21 cellular contexts compared by ENCODE assay signal in the genomic region with DNA sequence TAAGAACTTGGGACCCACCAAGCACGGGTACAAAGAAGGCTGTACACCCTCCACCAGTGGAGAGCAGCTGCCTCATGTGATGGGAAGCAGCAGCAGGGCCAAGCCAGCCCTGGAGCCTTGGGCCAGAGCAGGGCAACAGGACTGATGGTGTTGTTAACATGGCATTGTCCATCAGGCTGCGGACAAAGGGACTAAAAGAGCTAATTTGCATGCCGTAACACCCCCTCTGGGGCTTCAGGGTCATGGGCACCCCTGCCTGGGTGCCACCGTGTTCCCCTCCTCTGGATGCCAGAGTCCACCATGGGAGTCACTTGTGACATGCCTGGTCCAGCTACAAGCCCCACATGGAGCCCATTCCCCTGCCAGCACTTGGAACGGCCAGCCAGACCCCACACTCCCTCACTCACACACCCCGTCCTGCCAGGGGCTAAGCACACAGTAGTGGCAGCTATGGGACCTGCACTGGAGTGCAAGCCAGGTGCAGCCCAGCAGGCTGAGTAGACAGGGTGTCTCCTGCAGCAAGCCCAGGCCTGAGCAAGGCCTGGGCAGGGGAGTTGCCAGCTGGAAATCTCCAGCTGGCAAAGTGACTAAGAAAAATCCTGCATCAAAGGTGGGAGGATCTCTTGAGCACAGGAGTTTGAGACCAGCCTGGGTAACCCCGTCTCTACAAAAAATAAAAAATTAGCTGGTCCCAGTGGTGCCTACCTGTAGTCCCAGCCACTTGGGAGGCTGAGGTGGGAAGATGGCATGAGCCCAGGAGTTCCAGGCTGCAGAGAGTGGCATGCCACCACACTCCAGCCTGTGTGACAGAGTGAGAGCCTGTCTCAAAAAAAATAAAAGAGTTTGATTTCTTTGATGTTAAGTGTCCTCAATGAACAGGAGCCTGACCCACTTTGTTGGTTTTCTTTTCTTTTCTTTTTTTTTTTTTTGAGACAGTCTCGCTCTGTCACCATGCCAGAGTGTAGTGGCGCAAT. TPM values are rescaled to one million over a fixed set of nuclear protein-coding genes. Genes with fewer than 3 reads are reported as not detected.
DNase-seq lines count a peak whose midpoint lies in the region; FAIRE-seq and TF ChIP-seq lines count a peak whose summit lies in the region.
"Had no signal": no experiment of that assay in that cellular context is flagged by ENCODE, and none has a peak within 500 bp of the region (broad histone marks: within the 10 kb centered on the region; RNA-seq: fewer than 3 reads in every experiment).

No MANE protein-coding gene starts in this region.

- H3K9ac ChIP-seq in keratinocyte (ENCODE audit: control insufficient read depth, extremely low read depth, insufficient read depth, low read length): no peak overlapping the region
- H3K9ac ChIP-seq: SK-N-SH had no signal

- no peaks in the 10 kb centered on the region for H4K20me1 ChIP-seq in keratinocyte (ENCODE audit: control insufficient read depth, extremely low read depth, insufficient read depth, low read length)

- CTCF ChIA-PET in RWPE1 (lab: Yijun Ruan, JAX): interaction anchor here (1.2 kb wide), 1 partner anchor 12 kb away, joined by 3 read pairs; no protein-coding TSS in a partner anchor

- POLR2A ChIA-PET in RWPE1 (lab: Yijun Ruan, JAX; ENCODE audit: low non-redundant PET): interaction anchor here (0.5 kb wide), 1 partner anchor 35 kb away, joined by 3 read pairs; no protein-coding TSS in a partner anchor

- H2AFZ ChIP-seq in keratinocyte (ENCODE audit: control insufficient read depth, low read length): no peak overlapping the region

- no peaks in the 10 kb centered on the region for H3K9me1 ChIP-seq in keratinocyte (ENCODE audit: control insufficient read depth, extremely low read depth, insufficient read depth, low read length)

- dilution Hi-C loops in keratinocyte (cut with MboI; ENCODE audit: extremely low pct_ligation_motif_present, low sequenced_read_pairs): no loop called here

- H3K4me1 ChIP-seq in keratinocyte (ENCODE audit: control insufficient read depth, extremely low read depth, insufficient read depth, low read length) (peaks cover 5% of the 10 kb centered on the region), ascending aorta (no peaks in the 10 kb centered on the region)

- peak; percentile 5 for FAIRE-seq in keratinocyte (lab: Jason Lieb, UNC)
- FAIRE-seq: GM12892 had no signal

- H3K27ac ChIP-seq in RWPE1: peak overlapping the region; percentile 77
- H3K27ac ChIP-seq in keratinocyte (ENCODE audit: control insufficient read depth, insufficient read depth, low read length): no peak overlapping the region
- no peak overlapping the region for H3K27ac ChIP-seq in ascending aorta

- H3K27me3 ChIP-seq in keratinocyte (ENCODE audit: control insufficient read depth, extremely low read depth, insufficient read depth, low read length) (no peaks in the 10 kb centered on the region), ascending aorta (no peaks in the 10 kb centered on the region)

- H3K9me3 ChIP-seq in keratinocyte (ENCODE audit: control insufficient read depth, low read depth, low read length) (no peaks in the 10 kb centered on the region), ascending aorta (no peaks in the 10 kb centered on the region)
- H3K9me3 ChIP-seq: SK-N-SH had no signal

- H3K36me3 ChIP-seq in keratinocyte (ENCODE audit: control insufficient read depth in 2 of 2, extremely low read depth in 1 of 2, insufficient read depth in 2 of 2, low read length in 2 of 2) (peaks cover 2 to 11% of the 10 kb centered on the region in 2 experiments), ascending aorta (peaks cover 30 to 38% of the 10 kb centered on the region in 2 donors)

- no peak for TF ChIP-seq CTCF in RWPE1 (conservative IDR thresholded peaks at IDR 0.05; ENCODE audit: low read depth)
- TF ChIP-seq CTCF in keratinocyte (optimal IDR thresholded peaks at IDR 0.05 in 1 of 3, IDR thresholded peaks at IDR 0.05 in 1 of 3, conservative IDR thresholded peaks at IDR 0.05 in 1 of 3; ENCODE audit: extremely low read depth in 1 of 3, insufficient read depth in 2 of 3, low read length in 3 of 3): peak in 2 of 3 experiments; percentile 10 to 35
- no peak for TF ChIP-seq CTCF in ascending aorta (IDR thresholded peaks at IDR 0.05)
- TF ChIP-seq CTCF in foreskin fibroblast (IDR thresholded peaks at IDR 0.05; ENCODE audit: low read depth, low read length): no peak

- no peak overlapping the region for H3K4me2 ChIP-seq in keratinocyte (ENCODE audit: control insufficient read depth, extremely low read depth, insufficient read depth, low read depth, low read length)
- H3K4me2 ChIP-seq: SK-N-SH had no signal

- H3K79me2 ChIP-seq in keratinocyte (ENCODE audit: control insufficient read depth, insufficient read depth, low read length): no peaks in the 10 kb centered on the region

- DNase-seq in DMS 273 (lab: John Stamatoyannopoulos, UW; ENCODE audit: unreplicated experiment) (peak; percentile 92), HPDE6-E6E7 (ENCODE audit: extremely low spot score) (peak; percentile 10), RWPE1 (ENCODE audit: low spot score) (peak; percentile 18), keratinocyte (ENCODE audit: low read depth, low spot score) (no peak), NCI-H2227 treated with DMSO at 0.1 percent for 48 hours (lab: John Stamatoyannopoulos, UW) (no peak), ascending aorta (ENCODE audit: low spot score in 2 of 2) (no peak), foreskin fibroblast (no peak), iPS-NIHi11 (ENCODE audit: low spot score) (no peak)
- DNase-seq: activated CD4-positive, alpha-beta T cell treated with anti-CD3 and anti-CD28 coated beads for 1 hour; activated gamma-delta T cell treated with Interleukin-2 at 50 U/mL for 16 hours; amygdala; Calu3; cerebellar nuclear complex; effector memory CD4-positive, alpha-beta T cell; GDM1; NCI-H187; NCI-H526 treated with DMSO at 0.1 percent for 48 hours; SK-N-SH; substantia nigra; T1000 had no signal

- H3K4me3 ChIP-seq in keratinocyte (ENCODE audit: control insufficient read depth in 2 of 3, extremely low read depth in 1 of 3, insufficient read depth in 2 of 3, low read depth in 1 of 3, low read length in 3 of 3): no peak overlapping the region
- H3K4me3 ChIP-seq in ascending aorta: no peak overlapping the region
- no peak overlapping the region for H3K4me3 ChIP-seq in foreskin fibroblast (ENCODE audit: low read depth in 1 of 2, low read length in 2 of 2)

- intact Hi-C loops in ascending aorta (cut with DNase I): no loop called here

RNA-seq across cellular contexts. Expression of gene NOL11, which starts 33.7 kb away (rescaled TPM):
- polyA plus RNA-seq in keratinocyte: 40.3 to 63.0 TPM (median 46.7 TPM) in 3 replicates
- polyA plus RNA-seq in keratinocyte (2011; ENCODE audit: low read depth): 135 TPM
- polyA plus RNA-seq in keratinocyte (2011; cell fraction: cytosol; rRNA removed): 20.0 and 42.1 TPM in 2 replicates
- 39.1 and 52.3 TPM in 2 replicates for polyA plus RNA-seq in keratinocyte (2011; cell fraction: nucleus; rRNA removed)
- polyA plus RNA-seq in keratinocyte (2012; ENCODE audit: low replicate concordance): 29.8 and 48.5 TPM in 2 replicates
- 10.8 to 43.2 TPM (median 27.0 TPM) in 3 replicates for polyA minus RNA-seq in keratinocyte
- polyA minus RNA-seq in keratinocyte (2011; cell fraction: cytosol; rRNA and poly(A)+ RNA removed): 33.6 TPM
- 28.2 and 40.2 TPM in 2 replicates for polyA minus RNA-seq in keratinocyte (2011; cell fraction: nucleus; rRNA and poly(A)+ RNA removed)
- 22.0 TPM for total RNA-seq in ascending aorta

Comparison
In these comparisons a context has a peak if more than half of its experiments do, and no peak if none do; other contexts are left out.
1. DNase-seq: peak in DMS 273 (single experiment), HPDE6-E6E7 (single experiment) and RWPE1 (single experiment); none in keratinocyte (single experiment), NCI-H2227 treated with DMSO at 0.1 percent for 48 hours (single experiment), ascending aorta (0 of 2), foreskin fibroblast (0 of 2) and iPS-NIHi11 (single experiment).
2. CTCF ChIP-seq: peak in keratinocyte (2 of 3); none in RWPE1 (single experiment), ascending aorta (0 of 3) and foreskin fibroblast (single experiment).